18 cellular contexts compared by ENCODE assay signal in genomic region chr12:20109667-20110066, GRCh38.
DNase-seq lines count a peak whose midpoint lies in the region; ATAC-seq and TF ChIP-seq lines count a peak whose summit lies in the region.
"Had no signal": no experiment of that assay in that cellular context is flagged by ENCODE, and none has a peak within 500 bp of the region (broad histone marks: within the 10 kb centered on the region; RNA-seq: fewer than 3 reads in every experiment).

No MANE protein-coding gene starts in this region.

- H3K36me3 ChIP-seq in ascending aorta (no peaks in the 10 kb centered on the region), iPS-20b (ENCODE audit: insufficient read depth, low read depth, low read length) (no peaks in the 10 kb centered on the region), thoracic aorta (no peaks in the 10 kb centered on the region)
- H3K36me3 ChIP-seq: SJCRH30 had no signal

- H3K9ac ChIP-seq in iPS-20b (ENCODE audit: low read depth, low read length) = peak overlapping the region; percentile 21; the same call in 1 of the 2 replicates

- no peaks in the 10 kb centered on the region for H3K27me3 ChIP-seq in ascending aorta
- no peaks in the 10 kb centered on the region for H3K27me3 ChIP-seq in iPS-20b (ENCODE audit: insufficient read depth, low read length)
- H3K27me3 ChIP-seq in thoracic aorta (replicated peaks; ENCODE audit: insufficient read depth) = no peaks in the 10 kb centered on the region
- H3K27me3 ChIP-seq: SJCRH30 had no signal

- ATAC-seq in thoracic aorta (ENCODE audit: insufficient number of reproducible peaks, low FRiP score, low read depth) = no peak
- ATAC-seq in GM19467 (IDR thresholded peaks at IDR 0.05; ENCODE audit: unreplicated experiment) = no peak

- H3K4me1 ChIP-seq in ascending aorta (peaks cover 0 to 30% of the 10 kb centered on the region in 2 donors), iPS-20b (ENCODE audit: insufficient read depth, low read length) (peaks cover 14% of the 10 kb centered on the region; the same call in 1 of the 2 replicates), thoracic aorta (ENCODE audit: control insufficient read depth in 1 of 2, low read depth in 2 of 2) (peaks cover 16 to 36% of the 10 kb centered on the region in 2 donors)
- H3K4me1 ChIP-seq: Caco-2, SJCRH30 had no signal

- H3K4me3 ChIP-seq in ascending aorta = peak overlapping the region in 1 of 2 donors; percentile 9
- H3K4me3 ChIP-seq in iPS-20b (ENCODE audit: low read length) = peak overlapping the region; percentile 36; the same call in 1 of the 2 replicates
- peak overlapping the region; percentile 22 for H3K4me3 ChIP-seq in thoracic aorta
- H3K4me3 ChIP-seq: SJCRH30 had no signal

- H3K9me3 ChIP-seq in ascending aorta (no peaks in the 10 kb centered on the region), iPS-20b (ENCODE audit: insufficient read depth, low read depth, low read length) (no peaks in the 10 kb centered on the region; the same call in 1 of the 2 replicates), thoracic aorta (no peaks in the 10 kb centered on the region)
- H3K9me3 ChIP-seq: SJCRH30 had no signal

- H3K27ac ChIP-seq in ascending aorta (peak overlapping the region; percentile 68 to 77), iPS-20b (ENCODE audit: low read length) (peak overlapping the region; percentile 5), thoracic aorta (peak overlapping the region; percentile 6 to 72)
- H3K27ac ChIP-seq: 22Rv1, SJCRH30 had no signal

- TF ChIP-seq CTCF in ascending aorta (IDR thresholded peaks at IDR 0.05) (no peak), thoracic aorta (IDR thresholded peaks at IDR 0.05) (no peak)

- intact Hi-C loops in ascending aorta (cut with DNase I) = no loop called here

- DNase-seq in NCI-H82 (lab: John Stamatoyannopoulos, UW) = peak; percentile 23
- no peak for DNase-seq in NCI-H82 treated with DMSO at 0.1 percent for 48 hours (lab: John Stamatoyannopoulos, UW; ENCODE audit: unreplicated experiment)
- no peak for DNase-seq in ascending aorta (ENCODE audit: low spot score in 2 of 2)
- no peak for DNase-seq in thoracic aorta (ENCODE audit: low spot score)
- no peak for DNase-seq in activated gamma-delta T cell treated with Interleukin-2 at 50 U/mL for 16 hours
- DNase-seq in NCI-H1930 (lab: John Stamatoyannopoulos, UW) = no peak
- DNase-seq: Caco-2; CD4-positive, CD25-positive, alpha-beta regulatory T cell; HCEC 1CT; NCI-H1105 treated with DMSO at 0.1 percent for 48 hours; NCI-H187; NCI-H345; NCI-H526 treated with DMSO at 0.1 percent for 48 hours; RPMI8226; SJCRH30 had no signal

Comparison
In these comparisons a context has a peak if more than half of its experiments do, and no peak if none do; other contexts are left out.
1. H3K27ac ChIP-seq: peak in every context shown above with its lines; median percentile 72 in ascending aorta; 39 in thoracic aorta; 5 in iPS-20b.